1 cellular context compared by ENCODE assay signal in the genomic region with DNA sequence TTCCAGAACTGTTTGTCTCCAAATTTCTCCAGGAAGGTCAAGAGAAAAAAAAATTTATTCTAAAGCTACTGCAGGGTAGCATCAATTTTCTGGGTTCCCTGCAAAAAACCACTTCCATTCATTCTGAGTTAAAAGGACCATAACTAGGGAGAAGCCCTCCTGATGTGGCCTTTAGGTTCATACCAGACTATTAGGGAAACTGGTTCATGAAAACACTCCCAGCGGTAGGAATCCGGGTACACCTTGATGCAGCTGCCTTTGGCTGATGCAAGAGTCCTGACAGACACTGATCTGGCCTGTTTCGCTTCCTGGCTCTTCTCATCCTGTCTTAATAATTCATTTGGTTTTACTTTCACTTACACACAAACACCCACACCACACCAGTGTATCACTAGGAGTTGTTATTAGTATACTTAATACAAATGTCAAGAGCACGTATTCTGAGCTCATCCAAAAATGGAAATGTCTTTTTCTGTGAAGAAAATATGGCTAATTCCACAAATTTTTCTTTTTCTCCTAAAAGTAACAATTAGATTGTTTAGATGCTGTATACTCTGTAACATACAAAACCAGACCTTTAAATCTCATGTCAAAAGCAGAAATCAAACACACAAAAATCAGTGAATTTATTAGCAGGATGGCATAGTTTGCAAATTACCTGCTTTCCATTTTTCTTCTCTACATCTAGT.
TF ChIP-seq lines count a peak whose summit lies in the region.

No MANE protein-coding gene starts in this region.

TF ChIP-seq in HepG2, 621 proteins besides CTCF, POLR2A, EP300 and RAD21 (continued from another document):
- TF ChIP-seq U2AF2 (IDR thresholded peaks at IDR 0.05; ENCODE audit: low read depth, low read length) (no peak), ZNF614 (CRISPR knock-in tag; IDR thresholded peaks at IDR 0.05; ENCODE audit: borderline replicate concordance) (0 out of 2 replicates have a peak, but pooled peaks have one; percentile 37), ERF (CRISPR knock-in tag; IDR thresholded peaks at IDR 0.05) (0 out of 2 replicates have a peak, but pooled peaks have one; percentile 40), ZNF44 (CRISPR knock-in tag; IDR thresholded peaks at IDR 0.05) (no peak), KAT8 (CRISPR knock-in tag; IDR thresholded peaks at IDR 0.05) (peak; percentile 78), HNF1A (IDR thresholded peaks at IDR 0.05; ENCODE audit: low read depth) (no peak), HNF1A (CRISPR knock-in tag; IDR thresholded peaks at IDR 0.05; ENCODE audit: borderline replicate concordance) (no peak), HNF4A (CRISPR knock-in tag; IDR thresholded peaks at IDR 0.05) (0 out of 2 replicates have a peak, but pooled peaks have one; percentile 19), ZFAT (CRISPR knock-in tag; conservative IDR thresholded peaks at IDR 0.05) (0 out of 2 replicates have a peak, but pooled peaks have one; percentile 26), AKAP8 (CRISPR knock-in tag; IDR thresholded peaks at IDR 0.05) (no peak), POGZ (CRISPR knock-in tag; IDR thresholded peaks at IDR 0.05) (no peak), ARID2 (CRISPR knock-in tag; IDR thresholded peaks at IDR 0.05; ENCODE audit: borderline replicate concordance) (no peak), SMC3 (IDR thresholded peaks at IDR 0.05; ENCODE audit: low read length) (0 out of 2 replicates have a peak, but pooled peaks have one; percentile 25), FOXA1 (IDR thresholded peaks at IDR 0.05) (no peak), FOXA1 (CRISPR knock-in tag; IDR thresholded peaks at IDR 0.05) (0 out of 2 replicates have a peak, but pooled peaks have one; percentile 19), HBP1 (CRISPR knock-in tag; IDR thresholded peaks at IDR 0.05; ENCODE audit: low read depth) (no peak), THAP11 (CRISPR knock-in tag; IDR thresholded peaks at IDR 0.05) (peak; percentile 62; the same call in 1 of the 2 replicates), ZNF30 (CRISPR knock-in tag; IDR thresholded peaks at IDR 0.05) (no peak), ZMAT5 (CRISPR knock-in tag; IDR thresholded peaks at IDR 0.05; ENCODE audit: borderline replicate concordance, low read depth) (no peak), SAP130 (CRISPR knock-in tag; IDR thresholded peaks at IDR 0.05; ENCODE audit: low read depth) (peak; percentile 69), KDM1A (CRISPR knock-in tag; IDR thresholded peaks at IDR 0.05) (0 out of 2 replicates have a peak, but pooled peaks have one; percentile 30), IRF2 (CRISPR knock-in tag; IDR thresholded peaks at IDR 0.05) (0 out of 2 replicates have a peak, but pooled peaks have one; percentile 67), HMG20A (CRISPR knock-in tag; IDR thresholded peaks at IDR 0.05; ENCODE audit: borderline replicate concordance) (peak; percentile 20; the same call in 1 of the 2 replicates), ARNT (IDR thresholded peaks at IDR 0.05) (no peak), NCOA2 (CRISPR knock-in tag; IDR thresholded peaks at IDR 0.05) (peak; percentile 38; the same call in 1 of the 2 replicates), RXRB (CRISPR knock-in tag; IDR thresholded peaks at IDR 0.05; ENCODE audit: borderline replicate concordance) (0 out of 2 replicates have a peak, but pooled peaks have one; percentile 24), JARID2 (CRISPR knock-in tag; IDR thresholded peaks at IDR 0.05; ENCODE audit: insufficient replicate concordance) (no peak), ZNF644 (CRISPR knock-in tag; IDR thresholded peaks at IDR 0.05; ENCODE audit: low read depth) (peak; percentile 91)
- TF ChIP-seq, protein P1, sequence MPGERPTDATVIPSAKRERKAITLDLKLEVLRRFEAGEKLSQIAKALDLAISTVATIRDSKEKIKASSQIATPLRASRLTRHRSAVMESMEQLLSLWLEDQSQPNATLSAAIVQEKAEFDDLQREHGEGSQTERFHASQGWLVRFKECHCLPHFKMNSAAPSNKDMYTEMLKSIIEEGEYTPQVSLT (CRISPR knock-in tag; IDR thresholded peaks at IDR 0.05; ENCODE audit: borderline replicate concordance, low read depth), result no peak
- TF ChIP-seq, protein P2, sequence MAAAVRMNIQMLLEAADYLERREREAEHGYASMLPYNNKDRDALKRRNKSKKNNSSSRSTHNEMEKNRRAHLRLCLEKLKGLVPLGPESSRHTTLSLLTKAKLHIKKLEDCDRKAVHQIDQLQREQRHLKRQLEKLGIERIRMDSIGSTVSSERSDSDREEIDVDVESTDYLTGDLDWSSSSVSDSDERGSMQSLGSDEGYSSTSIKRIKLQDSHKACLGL (CRISPR knock-in tag; IDR thresholded peaks at IDR 0.05), result no peak
- TF ChIP-seq, protein P3, sequence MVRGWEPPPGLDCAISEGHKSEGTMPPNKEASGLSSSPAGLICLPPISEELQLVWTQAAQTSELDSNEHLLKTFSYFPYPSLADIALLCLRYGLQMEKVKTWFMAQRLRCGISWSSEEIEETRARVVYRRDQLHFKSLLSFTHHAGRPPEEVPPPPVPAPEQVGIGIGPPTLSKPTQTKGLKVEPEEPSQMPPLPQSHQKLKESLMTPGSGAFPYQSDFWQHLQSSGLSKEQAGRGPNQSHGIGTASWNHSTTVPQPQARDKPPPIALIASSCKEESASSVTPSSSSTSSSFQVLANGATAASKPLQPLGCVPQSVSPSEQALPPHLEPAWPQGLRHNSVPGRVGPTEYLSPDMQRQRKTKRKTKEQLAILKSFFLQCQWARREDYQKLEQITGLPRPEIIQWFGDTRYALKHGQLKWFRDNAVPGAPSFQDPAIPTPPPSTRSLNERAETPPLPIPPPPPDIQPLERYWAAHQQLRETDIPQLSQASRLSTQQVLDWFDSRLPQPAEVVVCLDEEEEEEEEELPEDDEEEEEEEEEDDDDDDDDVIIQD (CRISPR knock-in tag; IDR thresholded peaks at IDR 0.05; ENCODE audit: low read depth), result peak; percentile 25; the same call in 1 of the 2 replicates
- TF ChIP-seq, protein P4, sequence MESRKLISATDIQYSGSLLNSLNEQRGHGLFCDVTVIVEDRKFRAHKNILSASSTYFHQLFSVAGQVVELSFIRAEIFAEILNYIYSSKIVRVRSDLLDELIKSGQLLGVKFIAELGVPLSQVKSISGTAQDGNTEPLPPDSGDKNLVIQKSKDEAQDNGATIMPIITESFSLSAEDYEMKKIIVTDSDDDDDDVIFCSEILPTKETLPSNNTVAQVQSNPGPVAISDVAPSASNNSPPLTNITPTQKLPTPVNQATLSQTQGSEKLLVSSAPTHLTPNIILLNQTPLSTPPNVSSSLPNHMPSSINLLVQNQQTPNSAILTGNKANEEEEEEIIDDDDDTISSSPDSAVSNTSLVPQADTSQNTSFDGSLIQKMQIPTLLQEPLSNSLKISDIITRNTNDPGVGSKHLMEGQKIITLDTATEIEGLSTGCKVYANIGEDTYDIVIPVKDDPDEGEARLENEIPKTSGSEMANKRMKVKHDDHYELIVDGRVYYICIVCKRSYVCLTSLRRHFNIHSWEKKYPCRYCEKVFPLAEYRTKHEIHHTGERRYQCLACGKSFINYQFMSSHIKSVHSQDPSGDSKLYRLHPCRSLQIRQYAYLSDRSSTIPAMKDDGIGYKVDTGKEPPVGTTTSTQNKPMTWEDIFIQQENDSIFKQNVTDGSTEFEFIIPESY (CRISPR knock-in tag; IDR thresholded peaks at IDR 0.05), result peak; percentile 31; the same call in 1 of the 2 replicates
- TF ChIP-seq, protein P5, sequence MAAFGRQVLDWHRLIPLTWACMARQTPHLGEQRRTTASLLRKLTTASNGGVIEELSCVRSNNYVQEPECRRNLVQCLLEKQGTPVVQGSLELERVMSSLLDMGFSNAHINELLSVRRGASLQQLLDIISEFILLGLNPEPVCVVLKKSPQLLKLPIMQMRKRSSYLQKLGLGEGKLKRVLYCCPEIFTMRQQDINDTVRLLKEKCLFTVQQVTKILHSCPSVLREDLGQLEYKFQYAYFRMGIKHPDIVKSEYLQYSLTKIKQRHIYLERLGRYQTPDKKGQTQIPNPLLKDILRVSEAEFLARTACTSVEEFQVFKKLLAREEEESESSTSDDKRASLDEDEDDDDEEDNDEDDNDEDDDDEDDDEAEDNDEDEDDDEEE (CRISPR knock-in tag; IDR thresholded peaks at IDR 0.05), result no peak
- TF ChIP-seq, protein P6, sequence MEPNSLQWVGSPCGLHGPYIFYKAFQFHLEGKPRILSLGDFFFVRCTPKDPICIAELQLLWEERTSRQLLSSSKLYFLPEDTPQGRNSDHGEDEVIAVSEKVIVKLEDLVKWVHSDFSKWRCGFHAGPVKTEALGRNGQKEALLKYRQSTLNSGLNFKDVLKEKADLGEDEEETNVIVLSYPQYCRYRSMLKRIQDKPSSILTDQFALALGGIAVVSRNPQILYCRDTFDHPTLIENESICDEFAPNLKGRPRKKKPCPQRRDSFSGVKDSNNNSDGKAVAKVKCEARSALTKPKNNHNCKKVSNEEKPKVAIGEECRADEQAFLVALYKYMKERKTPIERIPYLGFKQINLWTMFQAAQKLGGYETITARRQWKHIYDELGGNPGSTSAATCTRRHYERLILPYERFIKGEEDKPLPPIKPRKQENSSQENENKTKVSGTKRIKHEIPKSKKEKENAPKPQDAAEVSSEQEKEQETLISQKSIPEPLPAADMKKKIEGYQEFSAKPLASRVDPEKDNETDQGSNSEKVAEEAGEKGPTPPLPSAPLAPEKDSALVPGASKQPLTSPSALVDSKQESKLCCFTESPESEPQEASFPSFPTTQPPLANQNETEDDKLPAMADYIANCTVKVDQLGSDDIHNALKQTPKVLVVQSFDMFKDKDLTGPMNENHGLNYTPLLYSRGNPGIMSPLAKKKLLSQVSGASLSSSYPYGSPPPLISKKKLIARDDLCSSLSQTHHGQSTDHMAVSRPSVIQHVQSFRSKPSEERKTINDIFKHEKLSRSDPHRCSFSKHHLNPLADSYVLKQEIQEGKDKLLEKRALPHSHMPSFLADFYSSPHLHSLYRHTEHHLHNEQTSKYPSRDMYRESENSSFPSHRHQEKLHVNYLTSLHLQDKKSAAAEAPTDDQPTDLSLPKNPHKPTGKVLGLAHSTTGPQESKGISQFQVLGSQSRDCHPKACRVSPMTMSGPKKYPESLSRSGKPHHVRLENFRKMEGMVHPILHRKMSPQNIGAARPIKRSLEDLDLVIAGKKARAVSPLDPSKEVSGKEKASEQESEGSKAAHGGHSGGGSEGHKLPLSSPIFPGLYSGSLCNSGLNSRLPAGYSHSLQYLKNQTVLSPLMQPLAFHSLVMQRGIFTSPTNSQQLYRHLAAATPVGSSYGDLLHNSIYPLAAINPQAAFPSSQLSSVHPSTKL (CRISPR knock-in tag; IDR thresholded peaks at IDR 0.05), result 0 out of 2 replicates have a peak, but pooled peaks have one; percentile 24
- TF ChIP-seq, protein P7, sequence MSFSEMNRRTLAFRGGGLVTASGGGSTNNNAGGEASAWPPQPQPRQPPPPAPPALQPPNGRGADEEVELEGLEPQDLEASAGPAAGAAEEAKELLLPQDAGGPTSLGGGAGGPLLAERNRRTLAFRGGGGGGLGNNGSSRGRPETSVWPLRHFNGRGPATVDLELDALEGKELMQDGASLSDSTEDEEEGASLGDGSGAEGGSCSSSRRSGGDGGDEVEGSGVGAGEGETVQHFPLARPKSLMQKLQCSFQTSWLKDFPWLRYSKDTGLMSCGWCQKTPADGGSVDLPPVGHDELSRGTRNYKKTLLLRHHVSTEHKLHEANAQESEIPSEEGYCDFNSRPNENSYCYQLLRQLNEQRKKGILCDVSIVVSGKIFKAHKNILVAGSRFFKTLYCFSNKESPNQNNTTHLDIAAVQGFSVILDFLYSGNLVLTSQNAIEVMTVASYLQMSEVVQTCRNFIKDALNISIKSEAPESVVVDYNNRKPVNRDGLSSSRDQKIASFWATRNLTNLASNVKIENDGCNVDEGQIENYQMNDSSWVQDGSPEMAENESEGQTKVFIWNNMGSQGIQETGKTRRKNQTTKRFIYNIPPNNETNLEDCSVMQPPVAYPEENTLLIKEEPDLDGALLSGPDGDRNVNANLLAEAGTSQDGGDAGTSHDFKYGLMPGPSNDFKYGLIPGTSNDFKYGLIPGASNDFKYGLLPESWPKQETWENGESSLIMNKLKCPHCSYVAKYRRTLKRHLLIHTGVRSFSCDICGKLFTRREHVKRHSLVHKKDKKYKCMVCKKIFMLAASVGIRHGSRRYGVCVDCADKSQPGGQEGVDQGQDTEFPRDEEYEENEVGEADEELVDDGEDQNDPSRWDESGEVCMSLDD (CRISPR knock-in tag; IDR thresholded peaks at IDR 0.05; ENCODE audit: borderline replicate concordance), result peak; percentile 26; the same call in 1 of the 2 replicates
